In genomic region chr2:71691747-71692455, GRCh38 we compare ENCODE assay signal across 18 cellular contexts.
DNase-seq lines count a peak whose midpoint lies in the region; ATAC-seq, FAIRE-seq and TF ChIP-seq lines count a peak whose summit lies in the region.
"Had no signal": no experiment of that assay in that cellular context is flagged by ENCODE, and none has a peak within 500 bp of the region (broad histone marks: within the 10 kb centered on the region; RNA-seq: fewer than 3 reads in every experiment).

No MANE protein-coding gene starts in this region.

- H3K4me1 ChIP-seq in left ventricle myocardium inferior (peaks cover 13% of the 10 kb centered on the region), H1 (replicated peaks in 1 of 4; ENCODE audit: control insufficient read depth in 3 of 4, insufficient read depth in 4 of 4, low read length in 3 of 4) (peaks cover 6 to 38% (median 13%) of the 10 kb centered on the region in 4 experiments), osteoblast (ENCODE audit: insufficient read depth, low read length) (no peaks in the 10 kb centered on the region)
- H3K4me1 ChIP-seq: pancreas had no signal

- WGBS in H1 (ENCODE audit: extremely low coverage in 1 of 2, insufficient coverage in 1 of 2, insufficient read length in 1 of 2, insufficient replicate concordance in 2 of 2, low coverage in 1 of 2, low lambda C conversion rate in 2 of 2, missing lambda C conversion rate in 1 of 2), 2 experiments: 70% methylated on average over 24 of the region's 24 CpGs; no CpG with 5 or more reads in 1 of the 2 experiments

- DNase-seq in left ventricle myocardium superior: peak; percentile 37
- no peak for DNase-seq in left ventricle myocardium inferior
- DNase-seq in H1 (ENCODE audit: low read depth in 1 of 2, low spot score in 2 of 2): peak in 1 of 2 experiments; percentile 58
- DNase-seq in mesenteric fat pad (ENCODE audit: low spot score): peak; percentile 88
- DNase-seq in osteoblast (ENCODE audit: insufficient read length, low spot score, missing footprints): no peak
- DNase-seq in NCI-H187 (lab: John Stamatoyannopoulos, UW): no peak
- DNase-seq in OCI-M1 (lab: John Stamatoyannopoulos, UW): no peak
- DNase-seq: activated CD4-positive, alpha-beta T cell treated with anti-CD3 and anti-CD28 coated beads, Interleukin-2, amount 50 U/mL, for 1 hour; activated naive CD8-positive, alpha-beta T cell treated with anti-CD3 and anti-CD28 coated beads, Interleukin-2, amount 10 ng/mL, durations not matched to agents 7 days and 5 days; activated T-cell treated with anti-CD3 and anti-CD28 coated beads, Interleukin-2, amount 50 U/mL, for 24 hours; mucosa of descending colon; NK-92 treated with Interleukin-12 subunit alpha and Interleukin-12 subunit beta, amount 100 ng/mL, for 24 hours; stimulated activated naive CD8-positive, alpha-beta T cell treated with anti-CD3 and anti-CD28 coated beads, Interleukin-15, Interleukin-2, amounts not matched to agents 100 U/mL and 50 U/mL, for 24 hours; T-helper 9 cell had no signal

- no peak overlapping the region for H3K56ac ChIP-seq in H1 (replicated peaks; ENCODE audit: insufficient read length, low read depth, low read length)

- H4K20me1 ChIP-seq in H1 (replicated peaks in 1 of 2; ENCODE audit: control insufficient read depth in 1 of 2, insufficient read depth in 2 of 2, low read length in 2 of 2) (no peaks in the 10 kb centered on the region), osteoblast (ENCODE audit: insufficient read depth, low read length) (no peaks in the 10 kb centered on the region)

- H2AFZ ChIP-seq in H1 (ENCODE audit: low read length): no peak overlapping the region
- no peak overlapping the region for H2AFZ ChIP-seq in osteoblast (ENCODE audit: low read length)

- H3K14ac ChIP-seq in H1 (ENCODE audit: insufficient read length): no peak overlapping the region

- POLR2A ChIA-PET in H1 (lab: Charles Lee; ENCODE audit: partially characterized antibody): interaction anchor here (1.2 to 2.2 kb wide), 2 partner anchors 10 to 12 kb away, joined by 3 to 4 read pairs; no protein-coding TSS in a partner anchor

- H3K27me3 ChIP-seq in left ventricle myocardium inferior (ENCODE audit: low read depth) (no peaks in the 10 kb centered on the region), H1 (replicated peaks in 1 of 4; ENCODE audit: control insufficient read depth in 3 of 4, extremely low read depth in 1 of 4, insufficient read depth in 3 of 4, low read length in 3 of 4) (peaks cover 0 to 2% (median 0%) of the 10 kb centered on the region in 4 experiments; a peak in 2 of 7 replicates), osteoblast (ENCODE audit: insufficient read depth, low read length) (peaks cover 29% of the 10 kb centered on the region)
- H3K27me3 ChIP-seq: pancreas had no signal

- FAIRE-seq in H1 (lab: Jason Lieb, UNC): no peak
- FAIRE-seq: endothelial cell of umbilical vein, GM12891, pancreas had no signal

- peak overlapping the region; percentile 10 for H4K5ac ChIP-seq in H1 (ENCODE audit: insufficient read length, low read depth, low read length)

- no peaks in the 10 kb centered on the region for H3K23me2 ChIP-seq in H1 (ENCODE audit: low read depth, low read length)

- peak overlapping the region; percentile 79; the same call in 1 of the 2 replicates for H3K18ac ChIP-seq in H1 (ENCODE audit: extremely low read depth, low read length)

- H3K79me1 ChIP-seq in H1 (ENCODE audit: low read depth, low read length): no peaks in the 10 kb centered on the region

- no peak for TF ChIP-seq EP300 in H1 (IDR thresholded peaks at IDR 0.05; ENCODE audit: borderline replicate concordance in 1 of 2, low read depth in 2 of 2, low read length in 2 of 2)

- no peak overlapping the region for H2BK120ac ChIP-seq in H1 (replicated peaks; ENCODE audit: low read depth, low read length)

- no peak overlapping the region for H3K4me2 ChIP-seq in H1 (ENCODE audit: insufficient read depth in 1 of 2, low read depth in 2 of 2, low read length in 2 of 2)
- no peak overlapping the region for H3K4me2 ChIP-seq in osteoblast (ENCODE audit: insufficient read depth, low read length)

- intact Hi-C loops in left ventricle myocardium superior (cut with micrococcal nuclease): no loop called here
- intact Hi-C loops in left ventricle myocardium inferior (cut with micrococcal nuclease): no loop called here

- H3K23ac ChIP-seq in H1 (ENCODE audit: insufficient read length): no peak overlapping the region

- H3K9me3 ChIP-seq in left ventricle myocardium inferior (replicated peaks) (no peaks in the 10 kb centered on the region), H1 (ENCODE audit: insufficient read depth in 2 of 2, low read depth in 1 of 2, low read length in 1 of 2) (no peaks in the 10 kb centered on the region), osteoblast (ENCODE audit: low read depth, low read length) (no peaks in the 10 kb centered on the region)
- H3K9me3 ChIP-seq: mucosa of descending colon, pancreas had no signal

- TF ChIP-seq CTCF in left ventricle myocardium inferior (IDR thresholded peaks at IDR 0.05; ENCODE audit: borderline replicate concordance) (no peak), H1 (IDR thresholded peaks at IDR 0.05; ENCODE audit: control extremely low read depth in 1 of 3, insufficient read depth in 1 of 3, low read depth in 1 of 3, low read length in 3 of 3) (peak in 1 of 3 experiments; percentile 8; a peak in 1 of 4 replicates), osteoblast (IDR thresholded peaks at IDR 0.05; ENCODE audit: extremely low read depth, low read depth, low read length) (no peak)

- H3K36me3 ChIP-seq in left ventricle myocardium inferior: peaks cover 8% of the 10 kb centered on the region
- no peaks in the 10 kb centered on the region for H3K36me3 ChIP-seq in H1 (ENCODE audit: control insufficient read depth in 2 of 4, insufficient read depth in 4 of 4, low read length in 3 of 4)
- H3K36me3 ChIP-seq in osteoblast (ENCODE audit: insufficient read depth, low read length): no peaks in the 10 kb centered on the region
- H3K36me3 ChIP-seq: pancreas had no signal

- H2BK15ac ChIP-seq in H1 (ENCODE audit: low read length): no peak overlapping the region

- no peak overlapping the region for H3K9ac ChIP-seq in H1 (replicated peaks in 1 of 4; ENCODE audit: extremely low read depth in 1 of 4, low read depth in 3 of 4, low read length in 3 of 4)

- no peak overlapping the region; the same call in 1 of the 2 replicates for H4K8ac ChIP-seq in H1 (ENCODE audit: extremely low read depth, insufficient read depth, low read length)

- no peak overlapping the region for H2BK5ac ChIP-seq in H1 (ENCODE audit: low read depth, low read length)

- no peak for ATAC-seq in left ventricle myocardium superior
- no peak for ATAC-seq in GM21381 (IDR thresholded peaks at IDR 0.05; ENCODE audit: unreplicated experiment)
- ATAC-seq: mucosa of descending colon; pancreas; stimulated activated naive CD8-positive, alpha-beta T cell treated with anti-CD3 and anti-CD28 coated beads, Interleukin-15, Interleukin-2, amounts not matched to agents 100 U/mL and 50 U/mL, for 24 hours had no signal

- H3K4ac ChIP-seq in H1 (replicated peaks; ENCODE audit: insufficient read length, low read depth, low read length): no peak overlapping the region

- H2BK12ac ChIP-seq in H1 (ENCODE audit: low read depth, low read length): peak overlapping the region; percentile 44; the same call in 1 of the 2 replicates

- H2AK5ac ChIP-seq in H1 (ENCODE audit: low read depth, low read length): no peak overlapping the region

- CTCF ChIA-PET in H1 (lab: Charles Lee; ENCODE audit: partially characterized antibody): interaction anchor here (0.5 to 2.8 kb wide), 8 partner anchors 9 to 460 kb away, joined by 3 to 11 read pairs (median 5); no protein-coding TSS in a partner anchor

- H3K79me2 ChIP-seq in H1 (ENCODE audit: control insufficient read depth in 1 of 2, insufficient read depth in 2 of 2, low read length in 2 of 2) (no peaks in the 10 kb centered on the region), osteoblast (ENCODE audit: insufficient read depth, low read length) (no peaks in the 10 kb centered on the region)

- H3K4me3 ChIP-seq in left ventricle myocardium inferior (no peak overlapping the region), H1 (ENCODE audit: extremely low read depth in 1 of 4, insufficient read depth in 2 of 4, low read depth in 3 of 4, low read length in 4 of 4) (no peak overlapping the region), osteoblast (ENCODE audit: insufficient read depth, low read length) (no peak overlapping the region)
- H3K4me3 ChIP-seq: mucosa of descending colon, pancreas had no signal

- H3K27ac ChIP-seq in left ventricle myocardium inferior (replicated peaks) (no peak overlapping the region), H1 (ENCODE audit: low read depth, low read length) (no peak overlapping the region), osteoblast (ENCODE audit: low read depth, low read length) (no peak overlapping the region)
- H3K27ac ChIP-seq: pancreas had no signal

- no peak for TF ChIP-seq RAD21 in H1 (IDR thresholded peaks at IDR 0.05 in 1 of 2, conservative IDR thresholded peaks at IDR 0.05 in 1 of 2; ENCODE audit: low read depth in 2 of 2, low read length in 2 of 2)

- H4K91ac ChIP-seq in H1 (replicated peaks; ENCODE audit: insufficient read length, low read length): peak overlapping the region; percentile 81

- no peak for TF ChIP-seq POLR2A in H1 (IDR thresholded peaks at IDR 0.05; ENCODE audit: control extremely low read depth in 1 of 2, low read depth in 2 of 2, low read length in 2 of 2)

- H2BK20ac ChIP-seq in H1 (ENCODE audit: low read length): peak overlapping the region; percentile 66

TF ChIP-seq in H1, 55 proteins besides CTCF, POLR2A, EP300 and RAD21 (continues in another document):
- TF ChIP-seq YY1 (IDR thresholded peaks at IDR 0.05; ENCODE audit: low read depth, low read length) (no peak), RFX5 (IDR thresholded peaks at IDR 0.05; ENCODE audit: borderline replicate concordance, low read depth, low read length) (no peak), KDM5A (IDR thresholded peaks at IDR 0.05; ENCODE audit: low read length) (no peak), FOSL1 (IDR thresholded peaks at IDR 0.05; ENCODE audit: insufficient read depth, low read depth, low read length) (no peak), RBBP5 (IDR thresholded peaks at IDR 0.05; ENCODE audit: borderline replicate concordance, low read depth, low read length) (no peak)
- TF ChIP-seq, protein P1, sequence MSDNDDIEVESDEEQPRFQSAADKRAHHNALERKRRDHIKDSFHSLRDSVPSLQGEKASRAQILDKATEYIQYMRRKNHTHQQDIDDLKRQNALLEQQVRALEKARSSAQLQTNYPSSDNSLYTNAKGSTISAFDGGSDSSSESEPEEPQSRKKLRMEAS (IDR thresholded peaks at IDR 0.05): peak; percentile 86

Comparison
In these comparisons a context has a peak if more than half of its experiments do, and no peak if none do; other contexts are left out.
1. DNase-seq: peak in left ventricle myocardium superior (single experiment) and mesenteric fat pad (single experiment); none in left ventricle myocardium inferior (single experiment), osteoblast (single experiment), NCI-H187 (0 of 2) and OCI-M1 (single experiment).